Comparison of ENCODE assay signal across 20 cellular contexts in genomic region chr1:231643333-231644237, GRCh38. TPM values are rescaled to one million over a fixed set of nuclear protein-coding genes. Genes with fewer than 3 reads are reported as not detected.
DNase-seq lines count a peak whose midpoint lies in the region; ATAC-seq and TF ChIP-seq lines count a peak whose summit lies in the region.
"Had no signal": no experiment of that assay in that cellular context is flagged by ENCODE, and none has a peak within 500 bp of the region (broad histone marks: within the 10 kb centered on the region; RNA-seq: fewer than 3 reads in every experiment).

No MANE protein-coding gene starts in this region.

- WGBS in tibial nerve, 2 donors: 52 to 59% methylated on average over 11 of the region's 11 CpGs

- peak in 1 of 2 donors; percentile 46 for TF ChIP-seq EP300 in tibial nerve (IDR thresholded peaks at IDR 0.05)

- H3K9me3 Mint-ChIP-seq in chondrocyte (ENCODE audit: low read depth): peaks cover 5% of the 10 kb centered on the region
- peaks cover 0 to 9% (median 6%) of the 10 kb centered on the region in 5 donors for H3K9me3 Mint-ChIP-seq in CD8-positive, alpha-beta memory T cell
- H3K9me3 Mint-ChIP-seq in T-helper 2 cell treated with Interferon-gamma antibody and Interleukin-4, amounts not matched to agents 5 μg/mL and 100 μg/mL, for 36 hours: peaks cover 18% of the 10 kb centered on the region
- H3K9me3 Mint-ChIP-seq: natural killer cell treated with Interleukin-12 subunit alpha and Interleukin-12 subunit beta and Interleukin-15 and Interleukin-18, amount 100 ng/mL, for 72 hours had no signal

- DNase-seq in Right ventricle myocardium superior: no peak
- DNase-seq in cardiac septum (ENCODE audit: low spot score): no peak
- DNase-seq in chondrocyte (ENCODE audit: low spot score): no peak
- peak; percentile 76 for DNase-seq in midbrain (lab: John Stamatoyannopoulos, UW)
- DNase-seq in tibial nerve (ENCODE audit: low spot score in 2 of 2): no peak
- DNase-seq in CD8-positive, alpha-beta memory T cell: no peak
- DNase-seq in T-helper 2 cell treated with Interferon-gamma antibody and Interleukin-4, amounts not matched to agents 5 μg/mL and 100 μg/mL, for 36 hours (ENCODE audit: low spot score): no peak
- DNase-seq in DMS79 treated with DMSO at 0.1 percent for 48 hours (lab: John Stamatoyannopoulos, UW): no peak
- DNase-seq: activated CD4-positive, alpha-beta T cell treated with anti-CD3 and anti-CD28 coated beads, Interleukin-2, amount 50 U/mL, for 1 hour; activated naive CD8-positive, alpha-beta T cell treated with anti-CD3 and anti-CD28 coated beads for 36 hours; GF-D8; KG1; NCI-H187 treated with DMSO at 0.1 percent for 48 hours; testis had no signal

- peaks cover 26% of the 10 kb centered on the region for H3K4me1 Mint-ChIP-seq in chondrocyte (ENCODE audit: low read depth)
- peaks cover 0 to 7% (median 7%) of the 10 kb centered on the region in 3 donors for H3K4me1 Mint-ChIP-seq in CD8-positive, alpha-beta memory T cell
- no peaks in the 10 kb centered on the region for H3K4me1 Mint-ChIP-seq in T-helper 2 cell treated with Interferon-gamma antibody and Interleukin-4, amounts not matched to agents 5 μg/mL and 100 μg/mL, for 36 hours (ENCODE audit: low read depth)

- peak overlapping the region; percentile 41 to 86 (median 65) for H3K27ac ChIP-seq in tibial nerve
- no peak overlapping the region for H3K27ac ChIP-seq in CD8-positive, alpha-beta memory T cell (ENCODE audit: low read depth, low read length)
- H3K27ac ChIP-seq: RWPE1, testis, vagina had no signal

- no peaks in the 10 kb centered on the region for H3K9me3 ChIP-seq in tibial nerve
- no peaks in the 10 kb centered on the region for H3K9me3 ChIP-seq in CD8-positive, alpha-beta memory T cell (ENCODE audit: low read length)
- H3K9me3 ChIP-seq: testis, vagina had no signal

- H3K27ac Mint-ChIP-seq in chondrocyte (ENCODE audit: unreplicated experiment): peak overlapping the region; percentile 84
- peak overlapping the region in 2 of 8 donors; percentile 20 to 43 for H3K27ac Mint-ChIP-seq in CD8-positive, alpha-beta memory T cell
- no peak overlapping the region for H3K27ac Mint-ChIP-seq in T-helper 2 cell treated with Interferon-gamma antibody and Interleukin-4, amounts not matched to agents 5 μg/mL and 100 μg/mL, for 36 hours
- H3K27ac Mint-ChIP-seq: activated naive CD8-positive, alpha-beta T cell treated with anti-CD3 and anti-CD28 coated beads for 36 hours; activated T-helper 17 cell treated with anti-CD3 and anti-CD28 coated beads, Interleukin-2, amount 50 U/mL, for 72 hours; natural killer cell treated with Interleukin-12 subunit alpha and Interleukin-12 subunit beta and Interleukin-15 and Interleukin-18, amount 100 ng/mL, for 72 hours had no signal

- no peaks in the 10 kb centered on the region for H3K36me3 ChIP-seq in tibial nerve
- H3K36me3 ChIP-seq in CD8-positive, alpha-beta memory T cell (ENCODE audit: insufficient read depth, low read length): no peaks in the 10 kb centered on the region
- H3K36me3 ChIP-seq: vagina had no signal

- H3K4me1 ChIP-seq in tibial nerve: peaks cover 0 to 48% (median 11%) of the 10 kb centered on the region in 4 donors
- no peaks in the 10 kb centered on the region for H3K4me1 ChIP-seq in CD8-positive, alpha-beta memory T cell (ENCODE audit: insufficient read depth, low read length)
- H3K4me1 ChIP-seq: vagina had no signal

- peak; percentile 85 for ATAC-seq in Right ventricle myocardium superior (ENCODE audit: poor library complexity)
- ATAC-seq: activated T-helper 17 cell treated with anti-CD3 and anti-CD28 coated beads, Interleukin-2, amount 50 U/mL, for 72 hours; HCT116; natural killer cell treated with Interleukin-12 subunit alpha and Interleukin-12 subunit beta and Interleukin-15 and Interleukin-18, amount 100 ng/mL, for 72 hours; SK-N-SH treated with all-trans-retinoic acid at 6 μM for 48 hours had no signal

- CTCF ChIA-PET in CD8-positive, alpha-beta memory T cell (lab: Charles Lee): interaction anchor here (1.2 kb wide), 1 partner anchor 17 kb away, joined by 3 read pairs; no protein-coding TSS in a partner anchor

- no peaks in the 10 kb centered on the region for H3K27me3 ChIP-seq in tibial nerve
- no peaks in the 10 kb centered on the region for H3K27me3 ChIP-seq in CD8-positive, alpha-beta memory T cell (ENCODE audit: insufficient read depth, low read length, poor library complexity, severe bottlenecking)
- H3K27me3 ChIP-seq: testis, vagina had no signal

- TF ChIP-seq CTCF in chondrocyte (IDR thresholded peaks at IDR 0.05): no peak
- TF ChIP-seq CTCF in tibial nerve (IDR thresholded peaks at IDR 0.05): no peak

- H3K27me3 Mint-ChIP-seq in chondrocyte (ENCODE audit: low read depth): no peaks in the 10 kb centered on the region
- H3K27me3 Mint-ChIP-seq in CD8-positive, alpha-beta memory T cell: peaks cover 0 to 3% of the 10 kb centered on the region in 2 donors
- peaks cover 8% of the 10 kb centered on the region for H3K27me3 Mint-ChIP-seq in T-helper 2 cell treated with Interferon-gamma antibody and Interleukin-4, amounts not matched to agents 5 μg/mL and 100 μg/mL, for 36 hours (ENCODE audit: low read depth)
- H3K27me3 Mint-ChIP-seq: activated naive CD8-positive, alpha-beta T cell treated with anti-CD3 and anti-CD28 coated beads for 36 hours; activated T-helper 17 cell treated with anti-CD3 and anti-CD28 coated beads, Interleukin-2, amount 50 U/mL, for 72 hours had no signal

- H3K4me3 Mint-ChIP-seq in chondrocyte (ENCODE audit: unreplicated experiment): no peak overlapping the region
- no peak overlapping the region for H3K4me3 Mint-ChIP-seq in CD8-positive, alpha-beta memory T cell
- no peak overlapping the region for H3K4me3 Mint-ChIP-seq in T-helper 2 cell treated with Interferon-gamma antibody and Interleukin-4, amounts not matched to agents 5 μg/mL and 100 μg/mL, for 36 hours
- H3K4me3 Mint-ChIP-seq: activated naive CD8-positive, alpha-beta T cell treated with anti-CD3 and anti-CD28 coated beads for 36 hours; activated T-helper 17 cell treated with anti-CD3 and anti-CD28 coated beads, Interleukin-2, amount 50 U/mL, for 72 hours; natural killer cell treated with Interleukin-12 subunit alpha and Interleukin-12 subunit beta and Interleukin-15 and Interleukin-18, amount 100 ng/mL, for 72 hours had no signal

- H3K4me3 ChIP-seq in tibial nerve: no peak overlapping the region
- H3K4me3 ChIP-seq in CD8-positive, alpha-beta memory T cell (ENCODE audit: low read length): no peak overlapping the region
- H3K4me3 ChIP-seq: testis, vagina had no signal

- no peak for TF ChIP-seq POLR2A in tibial nerve (IDR thresholded peaks at IDR 0.05)

- peaks cover 4% of the 10 kb centered on the region for H3K36me3 Mint-ChIP-seq in chondrocyte (ENCODE audit: low read depth)
- H3K36me3 Mint-ChIP-seq in CD8-positive, alpha-beta memory T cell: peaks cover 2 to 20% (median 4%) of the 10 kb centered on the region in 3 donors
- H3K36me3 Mint-ChIP-seq in T-helper 2 cell treated with Interferon-gamma antibody and Interleukin-4, amounts not matched to agents 5 μg/mL and 100 μg/mL, for 36 hours (ENCODE audit: low read depth): peaks cover 4% of the 10 kb centered on the region

- POLR2A ChIA-PET in CD8-positive, alpha-beta memory T cell (lab: Charles Lee): no interaction called here

- intact Hi-C loops in Right ventricle myocardium superior (cut with DNase I): no loop called here
- intact Hi-C loops in cardiac septum (cut with DNase I): no loop called here

RNA-seq across cellular contexts. Expression of gene DISC1, which starts 17.0 kb away (rescaled TPM):
- total RNA-seq in Right ventricle myocardium superior (3.0 TPM), cardiac septum (5.5 TPM), chondrocyte (5.0 to 10.6 TPM (median 7.1 TPM) in 3 replicates), tibial nerve (10 to 100 TPM; 29.9 to 39.0 (median 32.7) TPM)
- 1 to 10 TPM in 1 of 2 experiments, under 1 TPM in 1; 0.60 to 1.0 TPM for total RNA-seq in CD8-positive, alpha-beta memory T cell
- polyA plus RNA-seq in CD8-positive, alpha-beta memory T cell: 2.4 TPM
